Comparison of ENCODE assay signal across 8 cellular contexts in the genomic region with DNA sequence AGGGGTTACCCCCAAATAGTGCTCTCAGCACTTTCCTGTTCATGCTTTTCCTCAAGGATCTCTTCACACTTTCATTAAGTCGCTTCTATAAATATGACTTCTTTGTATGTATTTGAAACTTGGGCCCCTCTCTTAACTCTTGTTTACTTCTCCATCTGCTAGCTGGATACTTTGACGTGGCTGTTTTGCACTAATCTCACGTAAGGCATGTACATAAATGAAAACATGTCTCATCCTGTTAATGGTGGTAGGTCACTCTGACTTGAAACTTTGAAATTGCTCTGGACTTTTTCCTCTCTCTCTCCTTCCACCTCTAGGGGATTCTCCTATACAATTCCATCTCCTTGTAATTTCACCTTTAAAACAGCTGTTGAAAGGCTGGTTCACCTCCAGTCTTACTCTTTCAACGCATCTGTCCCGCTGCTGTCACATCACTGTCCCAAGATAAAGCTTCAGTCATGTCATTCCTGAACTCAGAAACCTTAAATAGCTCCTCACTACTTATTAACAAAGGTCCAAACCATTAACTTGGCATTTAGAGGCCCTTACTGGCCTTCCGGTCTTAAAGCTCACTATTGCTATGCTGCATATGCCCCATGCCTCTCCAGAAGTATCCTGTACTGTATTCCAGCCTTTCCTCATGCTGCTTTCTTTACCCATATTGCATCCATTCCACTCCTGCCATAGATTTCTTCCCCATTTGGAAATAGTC. TPM values are rescaled to one million over a fixed set of nuclear protein-coding genes. Genes with fewer than 3 reads are reported as not detected.
DNase-seq lines count a peak whose midpoint lies in the region; ATAC-seq and TF ChIP-seq lines count a peak whose summit lies in the region.

No MANE protein-coding gene starts in this region.

- H3K27ac ChIP-seq in KOPT-K1 (ENCODE audit: low read depth, low read length, poor library complexity, severe bottlenecking): peak overlapping the region; percentile 93

- no peak for ATAC-seq in HG03196 (IDR thresholded peaks at IDR 0.05; ENCODE audit: unreplicated experiment)

- no peaks in the 10 kb centered on the region for H3K9me3 ChIP-seq in KOPT-K1 (ENCODE audit: insufficient read depth, low read length, poor library complexity, severe bottlenecking)

- TF ChIP-seq CTCF in AG10803 (conservative IDR thresholded peaks at IDR 0.05; ENCODE audit: low read length) (0 out of 2 replicates have a peak, but pooled peaks have one; percentile 5), choroid plexus epithelial cell (conservative IDR thresholded peaks at IDR 0.05; ENCODE audit: low read depth, low read length) (no peak)

- H3K36me3 ChIP-seq in KOPT-K1 (ENCODE audit: insufficient read depth, low read length): peaks cover 15% of the 10 kb centered on the region

- DNase-seq in AG10803 (ENCODE audit: low read depth) (no peak), choroid plexus epithelial cell (ENCODE audit: low read depth) (peak; percentile 27), myocyte (ENCODE audit: low read depth) (peak; percentile 33), DMS153 treated with DMSO at 0.1 percent for 48 hours (lab: John Stamatoyannopoulos, UW; ENCODE audit: unreplicated experiment) (no peak), superior temporal gyrus (ENCODE audit: extremely low spot score) (no peak), retina (no peak)

- H3K4me3 ChIP-seq in AG10803 (ENCODE audit: low read length) (peak overlapping the region; percentile 64), choroid plexus epithelial cell (ENCODE audit: low read depth, low read length) (peak overlapping the region; percentile 97)

RNA-seq across cellular contexts. Expression of gene BLOC1S6, which starts 1.2 kb away (rescaled TPM):
- 80.9 and 84.8 TPM in 2 replicates for total RNA-seq in myocyte
- 24.2 TPM for polyA plus RNA-seq in myocyte (2012)

RNA-seq across cellular contexts. Expression of gene SQOR, which starts 46.5 kb away (rescaled TPM):
- total RNA-seq in myocyte: 12.8 and 18.1 TPM in 2 replicates
- 12.9 TPM for polyA plus RNA-seq in myocyte (2012)

Comparison
In these comparisons a context has a peak if more than half of its experiments do, and no peak if none do; other contexts are left out.
1. DNase-seq: peak in choroid plexus epithelial cell (single experiment) and myocyte (single experiment); none in AG10803 (single experiment), DMS153 treated with DMSO at 0.1 percent for 48 hours (single experiment), superior temporal gyrus (single experiment) and retina (single experiment).